ENCODE assay signal across 8 cellular contexts in genomic region chr4:40749717-40750460, GRCh38. TPM values are rescaled to one million over a fixed set of nuclear protein-coding genes. Genes with fewer than 3 reads are reported as not detected.
DNase-seq lines count a peak whose midpoint lies in the region; ATAC-seq, FAIRE-seq and TF ChIP-seq lines count a peak whose summit lies in the region.

Gene NSUN7, plus strand, starts transcription at chr4:40749955. Its CDS starts 739 bp downstream, at chr4:40750694.

- intact Hi-C loops in spleen (cut with DNase I; ENCODE audit: low total_unique reads) = no loop called here

- DNase-seq in DMS79 treated with DMSO at 0.1 percent for 48 hours (lab: John Stamatoyannopoulos, UW) (peak; percentile 44), NCI-H526 (lab: John Stamatoyannopoulos, UW) (peak; percentile 79 to 96), astrocyte of the spinal cord (ENCODE audit: low read depth, low spot score) (peak; percentile 41), keratinocyte (ENCODE audit: low read depth, low spot score) (no peak), spleen (peak; percentile 88)

- peaks cover 6% of the 10 kb centered on the region for H3K4me1 ChIP-seq in keratinocyte (ENCODE audit: control insufficient read depth, extremely low read depth, insufficient read depth, low read length)
- H3K4me1 ChIP-seq in spleen = peaks cover 0 to 26% (median 15%) of the 10 kb centered on the region in 6 donors

- H3K36me3 ChIP-seq in keratinocyte (ENCODE audit: control insufficient read depth in 2 of 2, extremely low read depth in 1 of 2, insufficient read depth in 2 of 2, low read length in 2 of 2) (no peaks in the 10 kb centered on the region), spleen (no peaks in the 10 kb centered on the region)

- H3K27ac ChIP-seq in keratinocyte (ENCODE audit: control insufficient read depth, insufficient read depth, low read length) (no peak within 1 kb of the TSS), spleen (peak within 1 kb of the TSS in 5 of 8 donors; percentile 26 to 90 (median 55))

- no peak for TF ChIP-seq POLR2A in spleen (IDR thresholded peaks at IDR 0.05)

- H3K27me3 ChIP-seq in keratinocyte (ENCODE audit: control insufficient read depth, extremely low read depth, insufficient read depth, low read length) (peaks cover 33% of the 10 kb centered on the region), spleen (replicated peaks in 1 of 7) (peaks cover 0 to 31% (median 7%) of the 10 kb centered on the region in 7 donors)

- no peaks in the 10 kb centered on the region for H3K9me3 ChIP-seq in keratinocyte (ENCODE audit: control insufficient read depth, low read depth, low read length)
- H3K9me3 ChIP-seq in spleen = no peaks in the 10 kb centered on the region

- H3K4me3 ChIP-seq in astrocyte of the spinal cord (ENCODE audit: low read depth, low read length) (peak within 1 kb of the TSS; percentile 52), keratinocyte (ENCODE audit: control insufficient read depth in 2 of 3, extremely low read depth in 1 of 3, insufficient read depth in 2 of 3, low read depth in 1 of 3, low read length in 3 of 3) (peak within 1 kb of the TSS; percentile 26 to 71 (median 38)), spleen (peak within 1 kb of the TSS; percentile 10 to 74 (median 46))

- H2AFZ ChIP-seq in keratinocyte (ENCODE audit: control insufficient read depth, low read length) = peak within 1 kb of the TSS; percentile 86

- peak within 1 kb of the TSS; percentile 98 for H3K4me2 ChIP-seq in keratinocyte (ENCODE audit: control insufficient read depth, extremely low read depth, insufficient read depth, low read depth, low read length)

- H3K79me2 ChIP-seq in keratinocyte (ENCODE audit: control insufficient read depth, insufficient read depth, low read length) = no peaks in the 10 kb centered on the region

- TF ChIP-seq CTCF in astrocyte of the spinal cord (IDR thresholded peaks at IDR 0.05; ENCODE audit: low read depth, low read length) (no peak), keratinocyte (optimal IDR thresholded peaks at IDR 0.05 in 1 of 3, IDR thresholded peaks at IDR 0.05 in 1 of 3, conservative IDR thresholded peaks at IDR 0.05 in 1 of 3; ENCODE audit: extremely low read depth in 1 of 3, insufficient read depth in 2 of 3, low read length in 3 of 3) (no peak), spleen (IDR thresholded peaks at IDR 0.05 in 8 of 11, conservative IDR thresholded peaks at IDR 0.05 in 3 of 11) (no peak)

- in situ Hi-C loops in astrocyte of the spinal cord (cut with HindIII; ENCODE audit: low sequenced_read_pairs) = no loop called here

- H3K9me1 ChIP-seq in keratinocyte (ENCODE audit: control insufficient read depth, extremely low read depth, insufficient read depth, low read length) = no peaks in the 10 kb centered on the region

- peak within 1 kb of the TSS; percentile 41 for H3K9ac ChIP-seq in keratinocyte (ENCODE audit: control insufficient read depth, extremely low read depth, insufficient read depth, low read length)

- H4K20me1 ChIP-seq in keratinocyte (ENCODE audit: control insufficient read depth, extremely low read depth, insufficient read depth, low read length) = no peaks in the 10 kb centered on the region

- peak; percentile 56 for ATAC-seq in HG02588 (IDR thresholded peaks at IDR 0.05; ENCODE audit: unreplicated experiment)
- no peak for ATAC-seq in HG02571 (IDR thresholded peaks at IDR 0.05; ENCODE audit: unreplicated experiment)
- ATAC-seq in HG02885 (IDR thresholded peaks at IDR 0.05; ENCODE audit: poor library complexity, unreplicated experiment) = no peak

- no peak for FAIRE-seq in keratinocyte (lab: Jason Lieb, UNC)

- WGBS in spleen, 5 donors = 1 to 2% (median 1%) methylated on average over 36 to 75 of the region's 75 CpGs

- dilution Hi-C loops in keratinocyte (cut with MboI; ENCODE audit: extremely low pct_ligation_motif_present, low sequenced_read_pairs) = no loop called here

RNA-seq across cellular contexts. Expression of gene NSUN7, which starts in this region (rescaled TPM):
- polyA plus RNA-seq in keratinocyte (0.03 to 0.05 TPM in 2 of 3 replicates, not detected in the other), spleen (under 1 TPM; 0.38 to 0.87 (median 0.70) TPM)
- polyA plus RNA-seq in keratinocyte (2011; ENCODE audit: low read depth) = not detected
- polyA plus RNA-seq in keratinocyte (2011; cell fraction: cytosol; rRNA removed) = not detected in 2 replicates
- not detected in 2 replicates for polyA plus RNA-seq in keratinocyte (2011; cell fraction: nucleus; rRNA removed)
- 0.05 and 0.06 TPM in 2 replicates for polyA plus RNA-seq in keratinocyte (2012; ENCODE audit: low replicate concordance)
- polyA minus RNA-seq in keratinocyte = not detected in 3 replicates
- not detected for polyA minus RNA-seq in keratinocyte (2011; cell fraction: cytosol; rRNA and poly(A)+ RNA removed)
- polyA minus RNA-seq in keratinocyte (2011; cell fraction: nucleus; rRNA and poly(A)+ RNA removed) = not detected in 2 replicates
- 1 to 10 TPM; 1.1 to 8.1 (median 4.7) TPM for total RNA-seq in spleen
